23 cellular contexts compared by ENCODE assay signal in the genomic region with DNA sequence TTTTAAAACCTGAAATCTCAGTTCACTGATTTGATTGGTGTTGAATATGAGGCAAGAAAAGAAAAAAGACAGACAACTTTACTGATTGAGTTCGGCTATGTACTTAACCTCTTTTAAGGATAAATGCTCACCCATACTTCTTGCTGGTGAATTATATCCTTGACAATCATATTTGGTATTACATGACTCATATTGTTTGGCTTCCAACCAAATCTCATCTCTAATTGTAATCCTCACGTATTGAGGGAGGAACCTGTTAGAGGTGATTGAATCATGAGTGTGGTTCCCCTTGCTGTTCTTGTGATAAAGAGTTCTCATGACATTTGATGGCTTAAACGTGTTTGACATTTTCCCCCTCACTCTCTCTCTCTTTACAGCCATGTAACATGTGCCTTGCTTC.
"Had no signal": no experiment of that assay in that cellular context is flagged by ENCODE, and none has a peak within 500 bp of the region (broad histone marks: within the 10 kb centered on the region; RNA-seq: fewer than 3 reads in every experiment).

No MANE protein-coding gene starts in this region.

- H3K9me3 Mint-ChIP-seq: dendritic cell treated with granulocyte-macrophage colony-stimulating factor and Interleukin-4, amounts not matched to agents 40 ng/mL and 50 ng/mL, for 4 days; endodermal cell had no signal

- H3K4me1 ChIP-seq: esophagus muscularis mucosa, lower lobe of right lung, psoas muscle, sigmoid colon, stomach, thyroid gland, vagina had no signal

- H3K36me3 ChIP-seq: esophagus muscularis mucosa, lower lobe of right lung, ovary, sigmoid colon, stomach, thyroid gland, vagina had no signal

- ATAC-seq: left ventricle myocardium superior; lower lobe of right lung; natural killer cell; psoas muscle; right cardiac atrium; stimulated activated effector memory CD8-positive, alpha-beta T cell treated with anti-CD3 and anti-CD28 coated beads, Interleukin-12 subunit alpha, Interleukin-12 subunit beta, amount 100 ng/mL, for 72 hours had no signal

- H3K27me3 Mint-ChIP-seq: dendritic cell treated with granulocyte-macrophage colony-stimulating factor and Interleukin-4, amounts not matched to agents 40 ng/mL and 50 ng/mL, for 4 days; memory B cell had no signal

- DNase-seq: effector CD8-positive, alpha-beta T cell; endodermal cell; foreskin melanocyte; left ventricle myocardium superior; lower lobe of right lung; natural killer cell; occipital lobe; ovary; posterior cingulate gyrus; psoas muscle; right cardiac atrium; sigmoid colon; stimulated activated CD4-positive, alpha-beta T cell treated with anti-CD3 and anti-CD28 coated beads, Interleukin-2, amount 100 ng/mL, for 24 hours; stimulated activated CD4-positive, alpha-beta T cell treated with anti-CD3 and anti-CD28 coated beads, Interleukin-4, amount 100 ng/mL, for 24 hours; stimulated activated naive CD4-positive, alpha-beta T cell treated with Interleukin-2 at 50 U/mL for 16 hours; stomach; thyroid gland; trophoblast cell had no signal

- H3K27ac ChIP-seq: esophagus muscularis mucosa, lower lobe of right lung, ovary, psoas muscle, sigmoid colon, stomach, thyroid gland, vagina had no signal

- H3K9me3 ChIP-seq: esophagus muscularis mucosa, lower lobe of right lung, ovary, psoas muscle, sigmoid colon, stomach, thyroid gland, vagina had no signal

- H3K4me3 Mint-ChIP-seq: dendritic cell treated with granulocyte-macrophage colony-stimulating factor and Interleukin-4, amounts not matched to agents 40 ng/mL and 50 ng/mL, for 4 days; endodermal cell; memory B cell; natural killer cell; stimulated activated effector memory CD8-positive, alpha-beta T cell treated with anti-CD3 and anti-CD28 coated beads, Interleukin-12 subunit alpha, Interleukin-12 subunit beta, amount 100 ng/mL, for 72 hours had no signal

- H3K36me3 Mint-ChIP-seq: memory B cell; stimulated activated effector memory CD8-positive, alpha-beta T cell treated with anti-CD3 and anti-CD28 coated beads, Interleukin-12 subunit alpha, Interleukin-12 subunit beta, amount 100 ng/mL, for 72 hours had no signal

- H3K27ac Mint-ChIP-seq: dendritic cell treated with granulocyte-macrophage colony-stimulating factor and Interleukin-4, amounts not matched to agents 40 ng/mL and 50 ng/mL, for 4 days; endodermal cell; memory B cell; natural killer cell; stimulated activated effector memory CD8-positive, alpha-beta T cell treated with anti-CD3 and anti-CD28 coated beads, Interleukin-12 subunit alpha, Interleukin-12 subunit beta, amount 100 ng/mL, for 72 hours had no signal

- H3K27me3 ChIP-seq: esophagus muscularis mucosa, ovary, sigmoid colon, stomach, thyroid gland, vagina had no signal

- H3K4me3 ChIP-seq: esophagus muscularis mucosa, lower lobe of right lung, ovary, psoas muscle, sigmoid colon, stomach, thyroid gland, vagina had no signal

- H3K4me1 Mint-ChIP-seq: endodermal cell; memory B cell; natural killer cell; stimulated activated effector memory CD8-positive, alpha-beta T cell treated with anti-CD3 and anti-CD28 coated beads, Interleukin-12 subunit alpha, Interleukin-12 subunit beta, amount 100 ng/mL, for 72 hours had no signal
